In the genomic region with DNA sequence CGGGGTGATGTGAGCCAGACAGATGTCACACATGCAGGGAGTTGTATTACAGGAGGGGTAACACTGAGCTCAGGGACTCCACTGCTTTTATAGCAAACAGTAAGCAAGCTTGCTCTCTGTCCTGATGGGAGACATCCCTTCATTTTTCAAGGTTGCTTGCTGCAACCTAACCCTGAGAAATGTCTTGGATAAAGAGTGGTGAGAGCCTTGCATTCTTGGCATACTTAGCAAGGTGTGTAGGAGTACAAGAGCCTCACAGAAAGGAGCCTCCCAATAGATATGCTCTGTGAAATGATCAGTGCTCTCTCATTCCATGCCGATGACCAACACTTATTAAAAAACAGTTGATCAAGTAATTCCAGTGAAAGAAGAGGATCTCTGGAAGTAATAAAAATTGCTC, we compare ENCODE assay signal across 33 cellular contexts. TPM values are rescaled to one million over a fixed set of nuclear protein-coding genes. Genes with fewer than 3 reads are reported as not detected.
DNase-seq lines count a peak whose midpoint lies in the region; ATAC-seq, FAIRE-seq and TF ChIP-seq lines count a peak whose summit lies in the region.
"Had no signal": no experiment of that assay in that cellular context is flagged by ENCODE, and none has a peak within 500 bp of the region (broad histone marks: within the 10 kb centered on the region; RNA-seq: fewer than 3 reads in every experiment).

No MANE protein-coding gene starts in this region.

- H3K4me1 Mint-ChIP-seq in stimulated activated naive CD8-positive, alpha-beta T cell treated with anti-CD3 and anti-CD28 coated beads, Interleukin-15, amount 100 ng/mL, for 72 hours: no peaks in the 10 kb centered on the region
- H3K4me1 Mint-ChIP-seq: naive thymus-derived CD8-positive, alpha-beta T cell had no signal

- no peaks in the 10 kb centered on the region for H3K9me3 Mint-ChIP-seq in stimulated activated naive CD8-positive, alpha-beta T cell treated with anti-CD3 and anti-CD28 coated beads, Interleukin-15, amount 100 ng/mL, for 72 hours
- H3K9me3 Mint-ChIP-seq: activated T-cell treated with anti-CD3 and anti-CD28 coated beads, Interleukin-2, amount 50 U/mL, for 72 hours; CD8-positive, alpha-beta T cell; naive thymus-derived CD8-positive, alpha-beta T cell had no signal

- H3K27ac Mint-ChIP-seq in stimulated activated naive CD8-positive, alpha-beta T cell treated with anti-CD3 and anti-CD28 coated beads, Interleukin-15, amount 100 ng/mL, for 72 hours: no peak overlapping the region
- H3K27ac Mint-ChIP-seq: activated T-cell treated with anti-CD3 and anti-CD28 coated beads, Interleukin-2, amount 50 U/mL, for 72 hours; CD8-positive, alpha-beta T cell; naive thymus-derived CD8-positive, alpha-beta T cell had no signal

- no peak overlapping the region for H3K4me3 ChIP-seq in bronchial epithelial cell (ENCODE audit: low read depth, low read length)
- H3K4me3 ChIP-seq: colonic mucosa, esophagus squamous epithelium, gastroesophageal sphincter, HAP-1, psoas muscle, thoracic aorta, uterus had no signal

- ATAC-seq in GM18502 (IDR thresholded peaks at IDR 0.05; ENCODE audit: poor library complexity, unreplicated experiment): no peak
- ATAC-seq in stimulated activated naive CD8-positive, alpha-beta T cell treated with anti-CD3 and anti-CD28 coated beads, Interleukin-15, amount 100 ng/mL, for 72 hours: no peak
- ATAC-seq: activated T-cell treated with anti-CD3 and anti-CD28 coated beads, Interleukin-2, amount 50 U/mL, for 72 hours; CD8-positive, alpha-beta T cell; gastroesophageal sphincter; left ventricle myocardium superior; naive thymus-derived CD8-positive, alpha-beta T cell; psoas muscle; stimulated activated naive CD8-positive, alpha-beta T cell treated with anti-CD3 and anti-CD28 coated beads, Interleukin-15, Interleukin-2, amounts not matched to agents 100 U/mL and 50 U/mL, for 24 hours had no signal

- no peaks in the 10 kb centered on the region for H3K27me3 Mint-ChIP-seq in stimulated activated naive CD8-positive, alpha-beta T cell treated with anti-CD3 and anti-CD28 coated beads, Interleukin-15, amount 100 ng/mL, for 72 hours
- H3K27me3 Mint-ChIP-seq: naive thymus-derived CD8-positive, alpha-beta T cell had no signal

- in situ Hi-C loops in ACHN (cut with HindIII; ENCODE audit: low pct_ligation_motif_present, low pct_unique_long_range_greater_than_20kb, low sequenced_read_pairs): no loop called here

- no peak for TF ChIP-seq RAD21 in Ishikawa (IDR thresholded peaks at IDR 0.05; ENCODE audit: low read depth)

- no peak for TF ChIP-seq CTCF in bronchial epithelial cell (IDR thresholded peaks at IDR 0.05; ENCODE audit: insufficient read depth, low read length, severe bottlenecking)

- DNase-seq in EH (ENCODE audit: low read depth) (peak; percentile 30), bronchial epithelial cell (ENCODE audit: low read depth) (peak; percentile 46), kidney tubule cell (ENCODE audit: low spot score) (peak; percentile 77), ACHN (no peak), MV-4-11 (lab: John Stamatoyannopoulos, UW) (no peak)
- DNase-seq in stimulated activated naive CD8-positive, alpha-beta T cell treated with anti-CD3 and anti-CD28 coated beads, Interleukin-15, amount 100 ng/mL, for 72 hours: no peak
- DNase-seq: activated CD4-positive, CD25-positive, alpha-beta regulatory T cell; activated naive CD4-positive, alpha-beta T cell treated with Interleukin-2 at 50 U/mL for 16 hours; activated T-cell treated with anti-CD3 and anti-CD28 coated beads, Interleukin-2, amount 50 U/mL, for 72 hours; CD8-positive, alpha-beta T cell; colonic mucosa; DMS 273 treated with DMSO at 0.1 percent for 48 hours; esophagus squamous epithelium; hippocampal formation; left ventricle myocardium superior; midbrain; naive thymus-derived CD8-positive, alpha-beta T cell; NCI-H1105; NCI-H1930; NCI-H526; occipital lobe; psoas muscle; SIG-M5; stimulated activated CD4-positive, alpha-beta T cell treated with anti-CD3 and anti-CD28 coated beads, Interleukin-15, amount 100 ng/mL, for 24 hours; stimulated activated naive CD8-positive, alpha-beta T cell treated with anti-CD3 and anti-CD28 coated beads, Interleukin-15, Interleukin-2, amounts not matched to agents 100 U/mL and 50 U/mL, for 24 hours; uterus had no signal

- no peak overlapping the region for H3K4me3 Mint-ChIP-seq in stimulated activated naive CD8-positive, alpha-beta T cell treated with anti-CD3 and anti-CD28 coated beads, Interleukin-15, amount 100 ng/mL, for 72 hours
- H3K4me3 Mint-ChIP-seq: activated T-cell treated with anti-CD3 and anti-CD28 coated beads, Interleukin-2, amount 50 U/mL, for 72 hours; CD8-positive, alpha-beta T cell; naive thymus-derived CD8-positive, alpha-beta T cell had no signal

- TF ChIP-seq EP300 in Ishikawa (IDR thresholded peaks at IDR 0.05; ENCODE audit: borderline replicate concordance): no peak

- no peak for FAIRE-seq in bronchial epithelial cell (lab: Jason Lieb, UNC)
- FAIRE-seq: A204.1, islet of Langerhans had no signal

- no peaks in the 10 kb centered on the region for H3K27me3 ChIP-seq in bronchial epithelial cell (ENCODE audit: control insufficient read depth, insufficient read depth, low read length)
- H3K27me3 ChIP-seq: colonic mucosa, esophagus squamous epithelium, gastroesophageal sphincter, uterus had no signal

- no peaks in the 10 kb centered on the region for H3K36me3 ChIP-seq in bronchial epithelial cell (ENCODE audit: control insufficient read depth, insufficient read depth, low read length)
- H3K36me3 ChIP-seq: colonic mucosa, HAP-1, uterus had no signal

TF ChIP-seq in Ishikawa, 13 proteins besides CTCF, POLR2A, EP300 and RAD21:
- TF ChIP-seq CREB1 (IDR thresholded peaks at IDR 0.05; ENCODE audit: low read depth): no peak
- TF ChIP-seq FOXM1 (IDR thresholded peaks at IDR 0.05; ENCODE audit: borderline replicate concordance, low read depth): no peak
- TF ChIP-seq TEAD4 (IDR thresholded peaks at IDR 0.05): peak; percentile 48
TF ChIP-seq in Ishikawa: peak in this region for 1.

RNA-seq across cellular contexts. Expression of a gene that starts 8.1 kb away (rescaled TPM):
- total RNA-seq in bronchial epithelial cell: under 0.01 and 0.38 TPM in 2 replicates
- total RNA-seq: CD8-positive, alpha-beta T cell; esophagus squamous epithelium; naive thymus-derived CD8-positive, alpha-beta T cell had no signal

RNA-seq across cellular contexts. Expression of a gene that starts 8.2 kb away (rescaled TPM):
- total RNA-seq in bronchial epithelial cell: 3.2 and 5.0 TPM in 2 replicates

RNA-seq across cellular contexts. Expression of a gene that starts 30.4 kb away (rescaled TPM):
- total RNA-seq in bronchial epithelial cell: 34.5 and 65.0 TPM in 2 replicates

RNA-seq across cellular contexts. Expression of a gene that starts 38.9 kb away (rescaled TPM):
- 202 and 223 TPM in 2 replicates for total RNA-seq in bronchial epithelial cell

RNA-seq across cellular contexts. Expression of a gene that starts 59.8 kb away (rescaled TPM):
- 0.13 TPM in 1 of 2 replicates, not detected in the other for total RNA-seq in bronchial epithelial cell
- total RNA-seq: CD8-positive, alpha-beta T cell; colonic mucosa had no signal

Comparison
In these comparisons a context has a peak if more than half of its experiments do, and no peak if none do; other contexts are left out.
1. DNase-seq: peak in EH (single experiment), bronchial epithelial cell (single experiment) and kidney tubule cell (single experiment); none in ACHN (single experiment), MV-4-11 (single experiment) and stimulated activated naive CD8-positive, alpha-beta T cell treated with anti-CD3 and anti-CD28 coated beads, Interleukin-15, amount 100 ng/mL, for 72 hours (0 of 2).